ENCODE assay signal across 8 cellular contexts in the genomic region with DNA sequence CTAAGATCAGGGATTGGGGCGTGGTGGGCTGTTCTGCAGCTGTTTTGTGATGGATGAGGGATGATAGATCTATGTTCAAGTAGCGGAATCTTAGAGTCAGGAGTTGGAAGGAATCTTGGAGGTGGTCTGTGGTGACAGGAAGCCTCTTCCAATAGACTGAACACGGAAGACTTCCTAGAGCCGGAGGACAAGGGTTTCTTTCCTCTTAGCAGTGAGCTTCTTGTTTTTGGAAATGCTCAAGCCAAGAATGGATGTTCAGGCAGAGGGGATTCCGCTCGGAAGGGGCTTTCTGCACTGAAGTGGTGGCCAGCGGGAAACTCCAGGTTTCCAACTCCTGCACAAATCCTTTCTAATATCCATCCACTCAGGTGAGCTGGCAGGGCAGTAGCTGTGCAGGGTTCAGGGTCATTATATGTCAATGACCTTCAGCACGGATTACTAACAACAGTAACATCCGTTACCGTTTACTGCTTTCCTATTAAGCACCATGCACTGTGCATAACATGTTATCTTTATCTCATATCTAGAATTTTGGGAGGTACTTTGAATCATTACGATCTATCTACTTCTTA. TPM values are rescaled to one million over a fixed set of nuclear protein-coding genes. Genes with fewer than 3 reads are reported as not detected.
DNase-seq lines count a peak whose midpoint lies in the region; ATAC-seq, FAIRE-seq and TF ChIP-seq lines count a peak whose summit lies in the region.

No MANE protein-coding gene starts in this region.

- H3K79me2 ChIP-seq in ACC112 (ENCODE audit: control insufficient read depth, insufficient read depth, low read length, unreplicated experiment) = peaks cover 18% of the 10 kb centered on the region

- H2AFZ ChIP-seq in ACC112 (ENCODE audit: low read length, unreplicated experiment) = peak overlapping the region; percentile 79

- FAIRE-seq in urothelium cell line (lab: Jason Lieb, UNC) = no peak

- H3K4me3 Mint-ChIP-seq in natural killer cell = peak overlapping the region; percentile 92

- H3K27me3 Mint-ChIP-seq in natural killer cell (ENCODE audit: low read depth in 2 of 2) = no peaks in the 10 kb centered on the region

- DNase-seq in NB4 (ENCODE audit: low read depth) (no peak), dermis blood vessel endothelial cell (peak; percentile 13), natural killer cell (no peak), urothelium cell line (ENCODE audit: low spot score) (no peak)

- H3K4me1 ChIP-seq in ACC112 (ENCODE audit: control insufficient read depth, insufficient read depth, low read length, unreplicated experiment) = peaks cover 22% of the 10 kb centered on the region

- ATAC-seq in GM19395 (IDR thresholded peaks at IDR 0.05; ENCODE audit: unreplicated experiment) = peak; percentile 26
- peak; percentile 7 to 27 (median 20) for ATAC-seq in natural killer cell
- ATAC-seq in GM19328 (IDR thresholded peaks at IDR 0.05; ENCODE audit: unreplicated experiment) = no peak
- no peak for ATAC-seq in GM21367 (IDR thresholded peaks at IDR 0.05; ENCODE audit: unreplicated experiment)

- H3K36me3 Mint-ChIP-seq in natural killer cell = no peaks in the 10 kb centered on the region

- intact Hi-C loops in natural killer cell (cut with micrococcal nuclease) = loop anchor here (1.0 kb wide), 2 partner anchors 24 to 42 kb away; a partner anchor contains a TSS

- peaks cover 21 to 28% of the 10 kb centered on the region in 2 donors for H3K4me1 Mint-ChIP-seq in natural killer cell

- no peaks in the 10 kb centered on the region for H3K9me3 Mint-ChIP-seq in natural killer cell

- H3K27ac ChIP-seq in ACC112 (ENCODE audit: low read depth, low read length) = peak overlapping the region; percentile 19

- H3K4me3 ChIP-seq in ACC112 (ENCODE audit: low read depth, low read length) (peak overlapping the region; percentile 92), NB4 (ENCODE audit: low read depth, low read length) (peak overlapping the region; percentile 59)

- no peaks in the 10 kb centered on the region for H3K36me3 ChIP-seq in ACC112 (ENCODE audit: insufficient read depth, low read length)

- H3K27ac Mint-ChIP-seq in natural killer cell = peak overlapping the region; percentile 94 to 95

- TF ChIP-seq POLR2A in NB4 (IDR thresholded peaks at IDR 0.05; ENCODE audit: extremely low read depth, insufficient read length) = no peak

- no peaks in the 10 kb centered on the region for H3K27me3 ChIP-seq in ACC112 (ENCODE audit: insufficient read depth, low read length)

- no peak for TF ChIP-seq CTCF in NB4 (IDR thresholded peaks at IDR 0.05; ENCODE audit: low read depth, low read length)
- no peak for TF ChIP-seq CTCF in natural killer cell (IDR thresholded peaks at IDR 0.05)

RNA-seq across cellular contexts. Expression of a gene that starts 0.6 kb away (rescaled TPM):
- total RNA-seq in dermis blood vessel endothelial cell (12.4 and 14.8 TPM in 2 replicates), natural killer cell (10 to 100 TPM in 1 of 3 donors, 1 to 10 TPM in 2; 7.6 to 11.8 (median 9.0) TPM)

RNA-seq across cellular contexts. Expression of a gene that starts 24.4 kb away (rescaled TPM):
- 47.1 TPM in 2 replicates for total RNA-seq in dermis blood vessel endothelial cell
- total RNA-seq in natural killer cell = 10 to 100 TPM; 39.6 to 49.7 (median 40.5) TPM

RNA-seq across cellular contexts. Expression of a gene that starts 42.3 kb away (rescaled TPM):
- total RNA-seq in dermis blood vessel endothelial cell (34.9 and 50.3 TPM in 2 replicates), natural killer cell (10 to 100 TPM; 48.6 to 70.4 (median 69.2) TPM)

RNA-seq across cellular contexts. Expression of a gene that starts 53.6 kb away (rescaled TPM):
- total RNA-seq in dermis blood vessel endothelial cell (not detected in 2 replicates), natural killer cell (10 to 100 TPM; 16.0 to 23.9 (median 20.5) TPM)

Comparison
In these comparisons a context has a peak if more than half of its experiments do, and no peak if none do; other contexts are left out.
1. ATAC-seq: peak in GM19395 (single experiment) and natural killer cell (3 of 3); none in GM19328 (single experiment) and GM21367 (single experiment).